Comparison of ENCODE assay signal across 18 cellular contexts in genomic region chr21:42319851-42320602, GRCh38. TPM values are rescaled to one million over a fixed set of nuclear protein-coding genes. Genes with fewer than 3 reads are reported as not detected.
DNase-seq lines count a peak whose midpoint lies in the region; ATAC-seq, FAIRE-seq and TF ChIP-seq lines count a peak whose summit lies in the region.
"Had no signal": no experiment of that assay in that cellular context is flagged by ENCODE, and none has a peak within 500 bp of the region (broad histone marks: within the 10 kb centered on the region; RNA-seq: fewer than 3 reads in every experiment).

No MANE protein-coding gene starts in this region.

- no peaks in the 10 kb centered on the region for H3K79me2 ChIP-seq in K562 (ENCODE audit: control insufficient read depth, insufficient read depth, low read length)

- BruUV-seq in K562 (replicated peaks; lab: Mats Ljungman, UMichigan), result no TSS peak

- WGBS in K562 (ENCODE audit: insufficient coverage, low coverage, missing lambda C conversion rate), result 7% methylated on average over 18 of the region's 18 CpGs

- H3K4me2 ChIP-seq in BLaER1, result peak overlapping the region; percentile 67
- no peak overlapping the region for H3K4me2 ChIP-seq in K562 (ENCODE audit: insufficient read depth, low read length)
- H3K4me2 ChIP-seq: SK-N-SH had no signal

- in situ Hi-C loops in K562 (cut with MboI), result loop anchor here (10.0 kb wide), 1 partner anchor 125 kb away; no protein-coding TSS in a partner anchor

- H3K4me1 ChIP-seq in BLaER1 (peaks cover 58% of the 10 kb centered on the region), K562 (replicated peaks in 1 of 2; ENCODE audit: control insufficient read depth in 2 of 2, insufficient read depth in 2 of 2, low read length in 2 of 2) (no peaks in the 10 kb centered on the region), neutrophil (ENCODE audit: control insufficient read depth in 1 of 2, insufficient read depth in 1 of 2, low read depth in 1 of 2, low read length in 1 of 2) (peaks cover 65 to 67% of the 10 kb centered on the region in 2 experiments)

- CTCF ChIA-PET in K562 (lab: Yijun Ruan, JAX; ENCODE audit: low intra/inter-chr PET ratio), result no interaction called here

- POLR2A ChIA-PET in K562 (lab: Yijun Ruan, JAX), result interaction anchor here (0.8 kb wide), 1 partner anchor 10 kb away, joined by 3 read pairs; no protein-coding TSS in a partner anchor

- intact Hi-C loops in K562 (cut with micrococcal nuclease), result no loop called here

- no peaks in the 10 kb centered on the region for H3K9me1 ChIP-seq in K562 (ENCODE audit: control insufficient read depth, insufficient read depth, low read length)

- FAIRE-seq in K562 (lab: Jason Lieb, UNC), result no peak
- no peak for FAIRE-seq in D721Med (lab: Jason Lieb, UNC)
- FAIRE-seq: bronchial epithelial cell had no signal

- ATAC-seq in K562 (peak; percentile 72), HG03432 (IDR thresholded peaks at IDR 0.05; ENCODE audit: unreplicated experiment) (no peak), HG03045 (IDR thresholded peaks at IDR 0.05; ENCODE audit: unreplicated experiment) (no peak)

- H2AFZ ChIP-seq in K562 (ENCODE audit: low read depth, low read length), result no peak overlapping the region

- TF ChIP-seq RAD21 in K562 (CRISPR knock-in tag; conservative IDR thresholded peaks at IDR 0.05 in 1 of 2, IDR thresholded peaks at IDR 0.05 in 1 of 2), result no peak

- H3K9ac ChIP-seq in BLaER1 (peak overlapping the region; percentile 31; the same call in 1 of the 2 replicates), K562 (ENCODE audit: insufficient read depth in 1 of 2, low read depth in 2 of 2, low read length in 2 of 2) (peak overlapping the region in 1 of 2 experiments; percentile 37; a peak in 1 of 4 replicates)
- H3K9ac ChIP-seq: SK-N-SH had no signal

- DNase-seq in K562 (ENCODE audit: extremely low read depth in 1 of 4, low spot score in 3 of 4) (no peak), NCI-H1092 treated with DMSO at 0.1 percent for 48 hours (lab: John Stamatoyannopoulos, UW) (no peak), D721Med (ENCODE audit: insufficient read length, low spot score) (no peak)
- DNase-seq: activated naive CD4-positive, alpha-beta T cell treated with anti-CD3 and anti-CD28 coated beads, Interleukin-2, amount 10 ng/mL, durations not matched to agents 7 days and 5 days; effector memory CD4-positive, alpha-beta T cell; IMR-90; NCI-H446 treated with DMSO at 0.1 percent for 48 hours; nucleus accumbens; SK-N-SH had no signal

- TF ChIP-seq EP300 in K562 (IDR thresholded peaks at IDR 0.05; ENCODE audit: low read length), result no peak

- H3K9me3 ChIP-seq in BLaER1 (peaks cover 3% of the 10 kb centered on the region; the same call in 1 of the 2 replicates), K562 (replicated peaks; ENCODE audit: control insufficient read depth, insufficient read depth, low read depth, low read length) (no peaks in the 10 kb centered on the region), neutrophil (no peaks in the 10 kb centered on the region)
- H3K9me3 ChIP-seq: SK-N-SH had no signal

- no peak overlapping the region for H3K4me3 ChIP-seq in BLaER1
- no peak overlapping the region for H3K4me3 ChIP-seq in K562
- H3K4me3 ChIP-seq in neutrophil (ENCODE audit: low read depth in 1 of 2, low read length in 1 of 2), result peak overlapping the region; percentile 40 to 49
- H3K4me3 ChIP-seq: skin epidermis had no signal

- H3K36me3 ChIP-seq in BLaER1, result no peaks in the 10 kb centered on the region
- no peaks in the 10 kb centered on the region for H3K36me3 ChIP-seq in K562 (ENCODE audit: control insufficient read depth, insufficient read depth, low read length)
- H3K36me3 ChIP-seq in neutrophil, result no peaks in the 10 kb centered on the region

- H3K27me3 ChIP-seq in BLaER1 (no peaks in the 10 kb centered on the region), K562 (ENCODE audit: control insufficient read depth in 2 of 2, insufficient read depth in 2 of 2, low read length in 2 of 2) (peaks cover 46 to 72% of the 10 kb centered on the region in 2 experiments), neutrophil (no peaks in the 10 kb centered on the region)

- H4K20me1 ChIP-seq in BLaER1 (no peaks in the 10 kb centered on the region), K562 (replicated peaks; ENCODE audit: control insufficient read depth, insufficient read depth, low read length) (0 out of 2 replicates have a peak, but pooled peaks cover 6% of the 10 kb centered on the region)

- TF ChIP-seq POLR2A in K562 (conservative IDR thresholded peaks at IDR 0.05), result no peak

- peak; percentile 6 for TF ChIP-seq CTCF in GM12873 (IDR thresholded peaks at IDR 0.05; ENCODE audit: insufficient read depth, low read depth, low read length, missing control alignments)
- 0 out of 6 replicates have a peak, but pooled peaks of 1 of the 3 experiments have one; percentile 7 for TF ChIP-seq CTCF in K562 (IDR thresholded peaks at IDR 0.05 in 2 of 3, conservative IDR thresholded peaks at IDR 0.05 in 1 of 3; ENCODE audit: insufficient read depth in 2 of 3, low read depth in 1 of 3, low read length in 3 of 3)
- TF ChIP-seq CTCF in neutrophil (IDR thresholded peaks at IDR 0.05), result no peak
- TF ChIP-seq CTCF in D721Med (IDR thresholded peaks at IDR 0.05; ENCODE audit: insufficient read depth, missing control alignments), result no peak

- H3K27ac ChIP-seq in BLaER1 (peak overlapping the region; percentile 77), K562 (ENCODE audit: extremely low read depth, low read depth, low read length) (no peak overlapping the region), neutrophil (peak overlapping the region; percentile 88)
- H3K27ac ChIP-seq: skin epidermis had no signal

TF ChIP-seq in K562, 482 proteins besides CTCF, POLR2A, EP300 and RAD21 (continues in another document):
- TF ChIP-seq MYC (IDR thresholded peaks at IDR 0.05; ENCODE audit: low read depth, low read length) (peak; percentile 88), MYC (CRISPR knock-in tag; IDR thresholded peaks at IDR 0.05; ENCODE audit: borderline replicate concordance, low read depth) (no peak), RBFOX2 (IDR thresholded peaks at IDR 0.05; ENCODE audit: low read depth, low read length) (peak; percentile 29; the same call in 1 of the 2 replicates), CBFB (CRISPR knock-in tag; IDR thresholded peaks at IDR 0.05) (peak; percentile 74), ZEB2 (IDR thresholded peaks at IDR 0.05) (no peak)

RNA-seq across cellular contexts. Expression of gene TFF3, which starts 4.8 kb away (rescaled TPM):
- total RNA-seq in K562 (2011; cell fraction: chromatin; rRNA removed; ENCODE audit: low replicate concordance), result not detected in 2 replicates
- total RNA-seq in K562 (2011; cell fraction: nucleolus; rRNA removed), result not detected in 2 replicates
- not detected in 2 replicates for total RNA-seq in K562 (2011; cell fraction: nucleoplasm; rRNA removed)
- not detected in 2 replicates for total RNA-seq in K562 (2014; rRNA removed)
- total RNA-seq in K562 (2014; rRNA removed; fragmentation: Illumina TruSeq; extraction: Trizol), result not detected in 2 replicates
- not detected in 2 replicates for total RNA-seq in K562 (2015; rRNA removed; fragmentation: Illumina TruSeq; extraction: Trizol)
- 0.72 and 0.78 TPM in 2 replicates for total RNA-seq in K562 (2021)
- 0.07 TPM in 1 of 2 replicates, not detected in the other for polyA plus RNA-seq in K562 (2011; rRNA removed)
- not detected in 2 replicates for polyA plus RNA-seq in K562 (2011; cell fraction: cytosol; rRNA removed)
- not detected in 2 replicates for polyA plus RNA-seq in K562 (2011; cell fraction: nucleus; rRNA removed)
- 0.22 TPM in 1 of 2 replicates, not detected in the other for polyA plus RNA-seq in K562 (2012)
- polyA plus RNA-seq in K562 (2014; fragmentation: Illumina TruSeq; extraction: Trizol), result not detected in 2 replicates
- polyA plus RNA-seq in K562 (2014; fragmentation: Nextera tagmentation; extraction: Ambion mirVana), result not detected
- polyA plus RNA-seq in K562 (2014; rRNA removed), result not detected in 2 replicates
- not detected in 2 replicates for polyA minus RNA-seq in K562 (2011; rRNA and poly(A)+ RNA removed)
- polyA minus RNA-seq in K562 (2011; cell fraction: cytosol; rRNA and poly(A)+ RNA removed), result not detected in 2 replicates
- polyA minus RNA-seq in K562 (2011; cell fraction: nucleus; rRNA and poly(A)+ RNA removed), result not detected in 2 replicates
- total RNA-seq: fibroblast of villous mesenchyme, IMR-90 had no signal
- polyA plus RNA-seq: IMR-90, SK-N-SH had no signal

RNA-seq across cellular contexts. Expression of gene TFF2, which starts 30.8 kb away (rescaled TPM):
- not detected in 2 replicates for total RNA-seq in K562 (2011; cell fraction: chromatin; rRNA removed; ENCODE audit: low replicate concordance)
- total RNA-seq in K562 (2011; cell fraction: nucleolus; rRNA removed), result not detected in 2 replicates
- total RNA-seq in K562 (2011; cell fraction: nucleoplasm; rRNA removed), result not detected in 2 replicates
- not detected in 2 replicates for total RNA-seq in K562 (2014; rRNA removed)
- total RNA-seq in K562 (2014; rRNA removed; fragmentation: Illumina TruSeq; extraction: Trizol), result not detected in 2 replicates
- total RNA-seq in K562 (2015; rRNA removed; fragmentation: Illumina TruSeq; extraction: Trizol), result not detected in 2 replicates
- total RNA-seq in K562 (2021), result not detected in 2 replicates
- not detected in 2 replicates for polyA plus RNA-seq in K562 (2011; rRNA removed)
- polyA plus RNA-seq in K562 (2011; cell fraction: cytosol; rRNA removed), result not detected in 2 replicates
- polyA plus RNA-seq in K562 (2011; cell fraction: nucleus; rRNA removed), result not detected in 2 replicates
- polyA plus RNA-seq in K562 (2012), result not detected in 2 replicates
- not detected in 2 replicates for polyA plus RNA-seq in K562 (2014; fragmentation: Illumina TruSeq; extraction: Trizol)
- polyA plus RNA-seq in K562 (2014; fragmentation: Nextera tagmentation; extraction: Ambion mirVana), result not detected
- polyA plus RNA-seq in K562 (2014; rRNA removed), result not detected in 2 replicates
- not detected in 2 replicates for polyA minus RNA-seq in K562 (2011; rRNA and poly(A)+ RNA removed)
- not detected in 2 replicates for polyA minus RNA-seq in K562 (2011; cell fraction: cytosol; rRNA and poly(A)+ RNA removed)
- not detected in 2 replicates for polyA minus RNA-seq in K562 (2011; cell fraction: nucleus; rRNA and poly(A)+ RNA removed)
- total RNA-seq: bronchial epithelial cell, fibroblast of villous mesenchyme, IMR-90, subcutaneous adipose tissue had no signal
- polyA plus RNA-seq: IMR-90, SK-N-SH had no signal

RNA-seq across cellular contexts. Expression of gene TFF1, which starts 46.3 kb away (rescaled TPM):
- total RNA-seq in K562 (2011; cell fraction: chromatin; rRNA removed; ENCODE audit: low replicate concordance), result not detected in 2 replicates
- not detected in 2 replicates for total RNA-seq in K562 (2011; cell fraction: nucleolus; rRNA removed)
- total RNA-seq in K562 (2011; cell fraction: nucleoplasm; rRNA removed), result not detected in 2 replicates
- total RNA-seq in K562 (2014; rRNA removed), result not detected in 2 replicates
- total RNA-seq in K562 (2014; rRNA removed; fragmentation: Illumina TruSeq; extraction: Trizol), result not detected in 2 replicates
- total RNA-seq in K562 (2015; rRNA removed; fragmentation: Illumina TruSeq; extraction: Trizol), result not detected in 2 replicates
- total RNA-seq in K562 (2021), result 0.31 and 0.98 TPM in 2 replicates
- polyA plus RNA-seq in K562 (2011; rRNA removed), result not detected in 2 replicates
- polyA plus RNA-seq in K562 (2011; cell fraction: cytosol; rRNA removed), result 0.37 TPM in 1 of 2 replicates, not detected in the other
- polyA plus RNA-seq in K562 (2011; cell fraction: nucleus; rRNA removed), result not detected in 2 replicates
- polyA plus RNA-seq in K562 (2012), result 0.43 TPM in 1 of 2 replicates, not detected in the other
- not detected in 2 replicates for polyA plus RNA-seq in K562 (2014; fragmentation: Illumina TruSeq; extraction: Trizol)
- polyA plus RNA-seq in K562 (2014; fragmentation: Nextera tagmentation; extraction: Ambion mirVana), result not detected
- polyA plus RNA-seq in K562 (2014; rRNA removed), result not detected in 2 replicates
- not detected in 2 replicates for polyA minus RNA-seq in K562 (2011; rRNA and poly(A)+ RNA removed)
- not detected in 2 replicates for polyA minus RNA-seq in K562 (2011; cell fraction: cytosol; rRNA and poly(A)+ RNA removed)
- not detected in 2 replicates for polyA minus RNA-seq in K562 (2011; cell fraction: nucleus; rRNA and poly(A)+ RNA removed)
- total RNA-seq: bronchial epithelial cell, fibroblast of villous mesenchyme, IMR-90, subcutaneous adipose tissue had no signal
- polyA plus RNA-seq: IMR-90, SK-N-SH had no signal

Comparison
In these comparisons a context has a peak if more than half of its experiments do, and no peak if none do; other contexts are left out.
1. H3K4me3 ChIP-seq: peak in neutrophil (2 of 2); none in BLaER1 (single experiment) and K562 (single experiment).